Comparison of ENCODE assay signal across 16 cellular contexts in the genomic region with DNA sequence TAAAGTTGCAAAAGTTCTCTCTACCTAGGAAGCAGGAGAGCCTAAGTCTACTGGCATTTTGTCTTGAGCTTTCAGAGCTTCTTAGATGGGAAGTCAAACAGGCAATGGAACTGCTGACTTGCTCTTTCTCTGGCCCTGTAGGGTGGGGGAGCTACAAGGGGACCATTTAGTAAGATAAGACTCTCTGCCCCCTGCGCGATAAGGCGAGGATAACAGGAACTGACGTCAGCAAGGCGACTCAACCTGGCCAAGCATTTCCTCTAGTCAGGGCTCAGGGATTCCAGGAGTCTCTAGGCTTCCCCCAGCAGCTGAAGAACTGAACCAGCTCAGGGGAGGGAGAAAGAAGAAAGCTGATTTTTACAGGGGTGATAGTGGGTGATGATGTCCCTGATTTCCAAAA. TPM values are rescaled to one million over a fixed set of nuclear protein-coding genes. Genes with fewer than 3 reads are reported as not detected.
DNase-seq lines count a peak whose midpoint lies in the region; ATAC-seq and TF ChIP-seq lines count a peak whose summit lies in the region.
"Had no signal": no experiment of that assay in that cellular context is flagged by ENCODE, and none has a peak within 500 bp of the region (broad histone marks: within the 10 kb centered on the region; RNA-seq: fewer than 3 reads in every experiment).

No MANE protein-coding gene starts in this region.

- H3K27me3 ChIP-seq in esophagus squamous epithelium (no peaks in the 10 kb centered on the region), neural progenitor cell (peaks cover 2% of the 10 kb centered on the region), vagina (no peaks in the 10 kb centered on the region), PC-9 (ENCODE audit: insufficient read depth, low read depth) (no peaks in the 10 kb centered on the region)

- no peaks in the 10 kb centered on the region for H3K9me2 ChIP-seq in PC-9 (ENCODE audit: insufficient read depth)

- DNase-seq in Right ventricle myocardium superior = no peak
- no peak for DNase-seq in Right ventricle myocardium inferior (ENCODE audit: missing footprints)
- no peak for DNase-seq in esophagus squamous epithelium (lab: John Stamatoyannopoulos, UW)
- no peak for DNase-seq in neural progenitor cell (ENCODE audit: low spot score)
- no peak for DNase-seq in vagina (ENCODE audit: extremely low spot score in 2 of 2)
- no peak for DNase-seq in NCI-H146 treated with DMSO at 0.1 percent for 48 hours (lab: John Stamatoyannopoulos, UW; ENCODE audit: unreplicated experiment)
- DNase-seq in CD1c-positive myeloid dendritic cell (ENCODE audit: extremely low spot score) = no peak
- DNase-seq in PC-9 = no peak
- DNase-seq: 8988T, activated B cell treated with CpG ODN at 0.5 μM for 24 hours, activated T-cell treated with anti-CD3 and anti-CD28 coated beads for 4 hours, DMS 273 treated with DMSO at 0.1 percent for 48 hours, NCI-H1092, NCI-H526 treated with DMSO at 0.1 percent for 48 hours, SHP77 had no signal

- H2AFZ ChIP-seq in neural progenitor cell (replicated peaks) (peak overlapping the region; percentile 36), PC-9 (no peak overlapping the region)

- TF ChIP-seq CTCF in esophagus squamous epithelium (IDR thresholded peaks at IDR 0.05) (no peak), neural progenitor cell (IDR thresholded peaks at IDR 0.05) (no peak), vagina (IDR thresholded peaks at IDR 0.05) (no peak), PC-9 (conservative IDR thresholded peaks at IDR 0.05) (no peak)

- H3K9me3 Mint-ChIP-seq in neural progenitor cell = no peaks in the 10 kb centered on the region
- H3K9me3 Mint-ChIP-seq: activated B cell treated with CpG ODN at 0.5 μM for 24 hours had no signal

- no peaks in the 10 kb centered on the region for H4K20me1 ChIP-seq in neural progenitor cell (ENCODE audit: low read depth)
- no peaks in the 10 kb centered on the region for H4K20me1 ChIP-seq in PC-9 (ENCODE audit: insufficient read depth)

- peaks cover 2% of the 10 kb centered on the region for H3K27me3 Mint-ChIP-seq in neural progenitor cell (ENCODE audit: insufficient read depth, low read depth)

- no peaks in the 10 kb centered on the region for H3F3A ChIP-seq in neural progenitor cell (ENCODE audit: low read depth)
- H3F3A ChIP-seq in PC-9 (ENCODE audit: insufficient read depth, low read depth) = 0 out of 2 replicates have a peak, but pooled peaks cover 11% of the 10 kb centered on the region

- BruUV-seq in PC-9 (replicated peaks; lab: Mats Ljungman, UMichigan) = no TSS peak

- no peaks in the 10 kb centered on the region for H3K36me3 ChIP-seq in esophagus squamous epithelium
- H3K36me3 ChIP-seq in neural progenitor cell = no peaks in the 10 kb centered on the region
- no peaks in the 10 kb centered on the region for H3K36me3 ChIP-seq in vagina
- no peaks in the 10 kb centered on the region for H3K36me3 ChIP-seq in PC-9 (ENCODE audit: low read depth)

- TF ChIP-seq POLR2A in esophagus squamous epithelium (IDR thresholded peaks at IDR 0.05) = no peak
- no peak for TF ChIP-seq POLR2A in vagina (IDR thresholded peaks at IDR 0.05)

- WGBS in esophagus squamous epithelium, 2 donors = 61 to 63% methylated on average over 5 of the region's 5 CpGs

- H3K36me3 Mint-ChIP-seq in neural progenitor cell = no peaks in the 10 kb centered on the region

- H3K4me1 ChIP-seq in esophagus squamous epithelium (peaks cover 0 to 63% (median 3%) of the 10 kb centered on the region in 3 donors), neural progenitor cell (peaks cover 52% of the 10 kb centered on the region), vagina (peaks cover 14% of the 10 kb centered on the region), PC-9 (replicated peaks; ENCODE audit: insufficient read depth) (peaks cover 18% of the 10 kb centered on the region)

- no peak overlapping the region for H3K9ac ChIP-seq in neural progenitor cell

- H3K79me2 ChIP-seq in neural progenitor cell (ENCODE audit: low read depth) = no peaks in the 10 kb centered on the region
- no peaks in the 10 kb centered on the region for H3K79me2 ChIP-seq in PC-9 (ENCODE audit: low read depth)

- peaks cover 30% of the 10 kb centered on the region for H3K4me1 Mint-ChIP-seq in neural progenitor cell
- H3K4me1 Mint-ChIP-seq: activated B cell treated with CpG ODN at 0.5 μM for 24 hours had no signal

- H3K9me3 ChIP-seq in esophagus squamous epithelium = no peaks in the 10 kb centered on the region
- no peaks in the 10 kb centered on the region for H3K9me3 ChIP-seq in neural progenitor cell (ENCODE audit: low read depth)
- H3K9me3 ChIP-seq in vagina = no peaks in the 10 kb centered on the region
- no peaks in the 10 kb centered on the region for H3K9me3 ChIP-seq in PC-9 (ENCODE audit: insufficient read depth, low read depth)

- intact Hi-C loops in Right ventricle myocardium superior (cut with DNase I) = no loop called here
- intact Hi-C loops in Right ventricle myocardium inferior (cut with DNase I) = loop anchor here (5.0 kb wide), 2 partner anchors 73 to 138 kb away; no protein-coding TSS in a partner anchor
- intact Hi-C loops in esophagus squamous epithelium (cut with DNase I) = no loop called here
- intact Hi-C loops in vagina (cut with DNase I) = no loop called here
- intact Hi-C loops in PC-9 (cut with micrococcal nuclease; ENCODE audit: unreplicated experiment) = no loop called here

- no peak overlapping the region for H3K4me2 ChIP-seq in neural progenitor cell
- H3K4me2 ChIP-seq in PC-9 = no peak overlapping the region

- ATAC-seq in Right ventricle myocardium superior (ENCODE audit: poor library complexity) (peak; percentile 2), Right ventricle myocardium inferior (no peak)

- POLR2A ChIA-PET in PC-9 (lab: Charles Lee; ENCODE audit: unreplicated experiment) = no interaction called here

- H3K4me3 ChIP-seq in esophagus squamous epithelium (peak overlapping the region in 1 of 4 donors; percentile 19), neural progenitor cell (no peak overlapping the region), vagina (no peak overlapping the region), PC-9 (no peak overlapping the region)

- CTCF ChIA-PET in PC-9 (lab: Charles Lee) = no interaction called here

- no peak overlapping the region for H3K4me3 Mint-ChIP-seq in neural progenitor cell
- H3K4me3 Mint-ChIP-seq: activated B cell treated with CpG ODN at 0.5 μM for 24 hours had no signal

- H3K27ac ChIP-seq in esophagus squamous epithelium (peak overlapping the region; percentile 18 to 91 (median 84)), neural progenitor cell (no peak overlapping the region), vagina (peak overlapping the region; percentile 25), PC-9 (no peak overlapping the region)

- H3K27ac Mint-ChIP-seq in neural progenitor cell = no peak overlapping the region
- H3K27ac Mint-ChIP-seq: activated B cell treated with CpG ODN at 0.5 μM for 24 hours had no signal

RNA-seq across cellular contexts. Expression of gene RARB, which starts 5.8 kb away (rescaled TPM):
- total RNA-seq in Right ventricle myocardium superior = 19.4 TPM
- total RNA-seq in Right ventricle myocardium inferior = 17.5 TPM
- total RNA-seq in esophagus squamous epithelium = 1 to 10 TPM; 1.9 to 9.0 (median 3.5) TPM
- 1.4 and 1.8 TPM in 2 replicates for total RNA-seq in neural progenitor cell (ENCODE audit: low replicate concordance)
- total RNA-seq in vagina = 15.0 TPM
- 0.75 and 1.0 TPM in 2 replicates for total RNA-seq in PC-9 (2021)
- total RNA-seq: activated B cell treated with CpG ODN at 0.5 μM for 24 hours, HT-29 had no signal

Comparison
In these comparisons a context has a peak if more than half of its experiments do, and no peak if none do; other contexts are left out.
1. H3K27ac ChIP-seq: peak in esophagus squamous epithelium (4 of 4) and vagina (single experiment); none in neural progenitor cell (single experiment) and PC-9 (single experiment).